In genomic region chr7:91407942-91408341, GRCh38 we compare ENCODE assay signal across 17 cellular contexts.
DNase-seq lines count a peak whose midpoint lies in the region; ATAC-seq and TF ChIP-seq lines count a peak whose summit lies in the region.
"Had no signal": no experiment of that assay in that cellular context is flagged by ENCODE, and none has a peak within 500 bp of the region (broad histone marks: within the 10 kb centered on the region; RNA-seq: fewer than 3 reads in every experiment).

No MANE protein-coding gene starts in this region.

- H2AFZ ChIP-seq in GM23338 = no peak overlapping the region

- no peaks in the 10 kb centered on the region for H3K36me3 Mint-ChIP-seq in GM23338 (ENCODE audit: low read depth)
- H3K36me3 Mint-ChIP-seq: CD8-positive, alpha-beta T cell had no signal

- H3F3A ChIP-seq in GM23338 (replicated peaks; ENCODE audit: low read depth) = no peaks in the 10 kb centered on the region

- H3K4me1 Mint-ChIP-seq in GM23338 = peaks cover 15% of the 10 kb centered on the region; the same call in 2 of the 3 replicates
- H3K4me1 Mint-ChIP-seq: B cell had no signal

- peak; percentile 59 for DNase-seq in NCI-H82 (lab: John Stamatoyannopoulos, UW)
- DNase-seq in NCI-H82 treated with DMSO at 0.1 percent for 48 hours (lab: John Stamatoyannopoulos, UW; ENCODE audit: unreplicated experiment) = no peak
- peak; percentile 23 for DNase-seq in kidney glomerular epithelial cell (lab: John Stamatoyannopoulos, UW)
- no peak for DNase-seq in tibial artery
- no peak for DNase-seq in NCI-H1092 treated with DMSO at 0.1 percent for 48 hours (lab: John Stamatoyannopoulos, UW)
- no peak for DNase-seq in GM23338 (ENCODE audit: low spot score)
- DNase-seq: 8988T; CD8-positive, alpha-beta T cell; DMS 273 treated with DMSO at 0.1 percent for 48 hours; DMS53; DND-41; EL had no signal

- H3K4me2 ChIP-seq in GM23338 = no peak overlapping the region
- H3K4me2 ChIP-seq: BLaER1 treated with 17β-estradiol and CSF1 and Interleukin-3, amounts not matched to agents 10 nM and 100 nM had no signal

- H3K27ac ChIP-seq in tibial artery (peak overlapping the region; percentile 21 to 53), GM23338 (ENCODE audit: low read depth) (no peak overlapping the region)
- H3K27ac ChIP-seq: BLaER1 treated with 17β-estradiol and CSF1 and Interleukin-3, amounts not matched to agents 10 nM and 100 nM had no signal

- H3K27me3 Mint-ChIP-seq in GM23338 (ENCODE audit: insufficient read depth, low read depth, poor library complexity) = no peaks in the 10 kb centered on the region

- intact Hi-C loops in tibial artery (cut with DNase I; ENCODE audit: low total_unique reads) = no loop called here

- no peaks in the 10 kb centered on the region for H3K79me2 ChIP-seq in GM23338 (replicated peaks; ENCODE audit: insufficient read depth)

- no peaks in the 10 kb centered on the region for H3K9me2 ChIP-seq in GM23338 (ENCODE audit: insufficient read depth)

- no peaks in the 10 kb centered on the region for H3K9me3 Mint-ChIP-seq in GM23338
- H3K9me3 Mint-ChIP-seq: CD8-positive, alpha-beta T cell had no signal

- no peak for TF ChIP-seq CTCF in tibial artery (IDR thresholded peaks at IDR 0.05)
- TF ChIP-seq CTCF in GM23338 (conservative IDR thresholded peaks at IDR 0.05; ENCODE audit: low read depth in 2 of 2) = no peak

- H3K27me3 ChIP-seq in tibial artery (no peaks in the 10 kb centered on the region), GM23338 (ENCODE audit: insufficient read depth) (no peaks in the 10 kb centered on the region)
- H3K27me3 ChIP-seq: BLaER1 treated with 17β-estradiol and CSF1 and Interleukin-3, amounts not matched to agents 10 nM and 100 nM had no signal

- H3K36me3 ChIP-seq in tibial artery (no peaks in the 10 kb centered on the region), GM23338 (ENCODE audit: insufficient read depth) (no peaks in the 10 kb centered on the region)
- H3K36me3 ChIP-seq: BLaER1 treated with 17β-estradiol and CSF1 and Interleukin-3, amounts not matched to agents 10 nM and 100 nM; HAP-1 had no signal

- no peaks in the 10 kb centered on the region for H3K9me3 ChIP-seq in tibial artery
- H3K9me3 ChIP-seq: BLaER1 treated with 17β-estradiol and CSF1 and Interleukin-3, amounts not matched to agents 10 nM and 100 nM; HAP-1 had no signal

- H3K4me3 Mint-ChIP-seq in GM23338 = no peak overlapping the region
- H3K4me3 Mint-ChIP-seq: B cell; CD8-positive, alpha-beta T cell had no signal

- H4K20me1 ChIP-seq in GM23338 (replicated peaks; ENCODE audit: insufficient read depth) = no peaks in the 10 kb centered on the region
- H4K20me1 ChIP-seq: BLaER1 treated with 17β-estradiol and CSF1 and Interleukin-3, amounts not matched to agents 10 nM and 100 nM had no signal

- ATAC-seq in GM23338 (no peak), HG03097 (IDR thresholded peaks at IDR 0.05; ENCODE audit: low FRiP score, unreplicated experiment) (no peak)
- ATAC-seq: CD8-positive, alpha-beta T cell; GM12878 had no signal

- H3K4me3 ChIP-seq in tibial artery (no peak overlapping the region), GM23338 (no peak overlapping the region)
- H3K4me3 ChIP-seq: BLaER1 treated with 17β-estradiol and CSF1 and Interleukin-3, amounts not matched to agents 10 nM and 100 nM; GM12878; HAP-1 had no signal

- H3K4me1 ChIP-seq in tibial artery (peaks cover 0 to 27% (median 6%) of the 10 kb centered on the region in 4 donors), GM23338 (ENCODE audit: insufficient read depth) (no peaks in the 10 kb centered on the region)
- H3K4me1 ChIP-seq: HAP-1 had no signal

- no peak overlapping the region for H3K27ac Mint-ChIP-seq in GM23338
- H3K27ac Mint-ChIP-seq: B cell; CD8-positive, alpha-beta T cell had no signal

TF ChIP-seq in GM23338, 12 proteins besides CTCF, POLR2A, EP300 and RAD21 (continues in another document):
- TF ChIP-seq, protein P1, sequence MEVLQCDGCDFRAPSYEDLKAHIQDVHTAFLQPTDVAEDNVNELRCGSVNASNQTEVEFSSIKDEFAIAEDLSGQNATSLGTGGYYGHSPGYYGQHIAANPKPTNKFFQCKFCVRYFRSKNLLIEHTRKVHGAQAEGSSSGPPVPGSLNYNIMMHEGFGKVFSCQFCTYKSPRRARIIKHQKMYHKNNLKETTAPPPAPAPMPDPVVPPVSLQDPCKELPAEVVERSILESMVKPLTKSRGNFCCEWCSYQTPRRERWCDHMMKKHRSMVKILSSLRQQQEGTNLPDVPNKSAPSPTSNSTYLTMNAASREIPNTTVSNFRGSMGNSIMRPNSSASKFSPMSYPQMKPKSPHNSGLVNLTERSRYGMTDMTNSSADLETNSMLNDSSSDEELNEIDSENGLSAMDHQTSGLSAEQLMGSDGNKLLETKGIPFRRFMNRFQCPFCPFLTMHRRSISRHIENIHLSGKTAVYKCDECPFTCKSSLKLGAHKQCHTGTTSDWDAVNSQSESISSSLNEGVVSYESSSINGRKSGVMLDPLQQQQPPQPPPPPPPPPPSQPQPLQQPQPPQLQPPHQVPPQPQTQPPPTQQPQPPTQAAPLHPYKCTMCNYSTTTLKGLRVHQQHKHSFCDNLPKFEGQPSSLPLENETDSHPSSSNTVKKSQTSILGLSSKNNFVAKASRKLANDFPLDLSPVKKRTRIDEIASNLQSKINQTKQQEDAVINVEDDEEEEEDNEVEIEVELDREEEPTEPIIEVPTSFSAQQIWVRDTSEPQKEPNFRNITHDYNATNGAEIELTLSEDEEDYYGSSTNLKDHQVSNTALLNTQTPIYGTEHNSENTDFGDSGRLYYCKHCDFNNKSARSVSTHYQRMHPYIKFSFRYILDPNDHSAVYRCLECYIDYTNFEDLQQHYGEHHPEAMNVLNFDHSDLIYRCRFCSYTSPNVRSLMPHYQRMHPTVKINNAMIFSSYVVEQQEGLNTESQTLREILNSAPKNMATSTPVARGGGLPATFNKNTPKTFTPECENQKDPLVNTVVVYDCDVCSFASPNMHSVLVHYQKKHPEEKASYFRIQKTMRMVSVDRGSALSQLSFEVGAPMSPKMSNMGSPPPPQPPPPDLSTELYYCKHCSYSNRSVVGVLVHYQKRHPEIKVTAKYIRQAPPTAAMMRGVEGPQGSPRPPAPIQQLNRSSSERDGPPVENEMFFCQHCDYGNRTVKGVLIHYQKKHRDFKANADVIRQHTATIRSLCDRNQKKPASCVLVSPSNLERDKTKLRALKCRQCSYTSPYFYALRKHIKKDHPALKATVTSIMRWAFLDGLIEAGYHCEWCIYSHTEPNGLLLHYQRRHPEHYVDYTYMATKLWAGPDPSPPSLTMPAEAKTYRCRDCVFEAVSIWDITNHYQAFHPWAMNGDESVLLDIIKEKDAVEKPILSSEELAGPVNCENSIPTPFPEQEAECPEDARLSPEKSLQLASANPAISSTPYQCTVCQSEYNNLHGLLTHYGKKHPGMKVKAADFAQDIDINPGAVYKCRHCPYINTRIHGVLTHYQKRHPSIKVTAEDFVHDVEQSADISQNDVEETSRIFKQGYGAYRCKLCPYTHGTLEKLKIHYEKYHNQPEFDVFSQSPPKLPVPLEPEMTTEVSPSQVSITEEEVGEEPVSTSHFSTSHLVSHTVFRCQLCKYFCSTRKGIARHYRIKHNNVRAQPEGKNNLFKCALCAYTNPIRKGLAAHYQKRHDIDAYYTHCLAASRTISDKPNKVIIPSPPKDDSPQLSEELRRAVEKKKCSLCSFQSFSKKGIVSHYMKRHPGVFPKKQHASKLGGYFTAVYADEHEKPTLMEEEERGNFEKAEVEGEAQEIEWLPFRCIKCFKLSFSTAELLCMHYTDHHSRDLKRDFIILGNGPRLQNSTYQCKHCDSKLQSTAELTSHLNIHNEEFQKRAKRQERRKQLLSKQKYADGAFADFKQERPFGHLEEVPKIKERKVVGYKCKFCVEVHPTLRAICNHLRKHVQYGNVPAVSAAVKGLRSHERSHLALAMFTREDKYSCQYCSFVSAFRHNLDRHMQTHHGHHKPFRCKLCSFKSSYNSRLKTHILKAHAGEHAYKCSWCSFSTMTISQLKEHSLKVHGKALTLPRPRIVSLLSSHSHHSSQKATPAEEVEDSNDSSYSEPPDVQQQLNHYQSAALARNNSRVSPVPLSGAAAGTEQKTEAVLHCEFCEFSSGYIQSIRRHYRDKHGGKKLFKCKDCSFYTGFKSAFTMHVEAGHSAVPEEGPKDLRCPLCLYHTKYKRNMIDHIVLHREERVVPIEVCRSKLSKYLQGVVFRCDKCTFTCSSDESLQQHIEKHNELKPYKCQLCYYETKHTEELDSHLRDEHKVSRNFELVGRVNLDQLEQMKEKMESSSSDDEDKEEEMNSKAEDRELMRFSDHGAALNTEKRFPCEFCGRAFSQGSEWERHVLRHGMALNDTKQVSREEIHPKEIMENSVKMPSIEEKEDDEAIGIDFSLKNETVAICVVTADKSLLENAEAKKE (CRISPR knock-in tag; IDR thresholded peaks at IDR 0.05) = no peak
- TF ChIP-seq, protein P2, sequence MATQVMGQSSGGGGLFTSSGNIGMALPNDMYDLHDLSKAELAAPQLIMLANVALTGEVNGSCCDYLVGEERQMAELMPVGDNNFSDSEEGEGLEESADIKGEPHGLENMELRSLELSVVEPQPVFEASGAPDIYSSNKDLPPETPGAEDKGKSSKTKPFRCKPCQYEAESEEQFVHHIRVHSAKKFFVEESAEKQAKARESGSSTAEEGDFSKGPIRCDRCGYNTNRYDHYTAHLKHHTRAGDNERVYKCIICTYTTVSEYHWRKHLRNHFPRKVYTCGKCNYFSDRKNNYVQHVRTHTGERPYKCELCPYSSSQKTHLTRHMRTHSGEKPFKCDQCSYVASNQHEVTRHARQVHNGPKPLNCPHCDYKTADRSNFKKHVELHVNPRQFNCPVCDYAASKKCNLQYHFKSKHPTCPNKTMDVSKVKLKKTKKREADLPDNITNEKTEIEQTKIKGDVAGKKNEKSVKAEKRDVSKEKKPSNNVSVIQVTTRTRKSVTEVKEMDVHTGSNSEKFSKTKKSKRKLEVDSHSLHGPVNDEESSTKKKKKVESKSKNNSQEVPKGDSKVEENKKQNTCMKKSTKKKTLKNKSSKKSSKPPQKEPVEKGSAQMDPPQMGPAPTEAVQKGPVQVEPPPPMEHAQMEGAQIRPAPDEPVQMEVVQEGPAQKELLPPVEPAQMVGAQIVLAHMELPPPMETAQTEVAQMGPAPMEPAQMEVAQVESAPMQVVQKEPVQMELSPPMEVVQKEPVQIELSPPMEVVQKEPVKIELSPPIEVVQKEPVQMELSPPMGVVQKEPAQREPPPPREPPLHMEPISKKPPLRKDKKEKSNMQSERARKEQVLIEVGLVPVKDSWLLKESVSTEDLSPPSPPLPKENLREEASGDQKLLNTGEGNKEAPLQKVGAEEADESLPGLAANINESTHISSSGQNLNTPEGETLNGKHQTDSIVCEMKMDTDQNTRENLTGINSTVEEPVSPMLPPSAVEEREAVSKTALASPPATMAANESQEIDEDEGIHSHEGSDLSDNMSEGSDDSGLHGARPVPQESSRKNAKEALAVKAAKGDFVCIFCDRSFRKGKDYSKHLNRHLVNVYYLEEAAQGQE (IDR thresholded peaks at IDR 0.05; ENCODE audit: unreplicated experiment) = no peak
- no peak for TF ChIP-seq ZNF114 (CRISPR knock-in tag; IDR thresholded peaks at IDR 0.05)

Comparison
In these comparisons a context has a peak if more than half of its experiments do, and no peak if none do; other contexts are left out.
1. DNase-seq: peak in NCI-H82 (single experiment) and kidney glomerular epithelial cell (single experiment); none in NCI-H82 treated with DMSO at 0.1 percent for 48 hours (single experiment), tibial artery (0 of 2), NCI-H1092 treated with DMSO at 0.1 percent for 48 hours (single experiment) and GM23338 (single experiment).